ENCODE assay signal across 33 cellular contexts in genomic region chr2:229802785-229803184, GRCh38.
"Had no signal": no experiment of that assay in that cellular context is flagged by ENCODE, and none has a peak within 500 bp of the region (broad histone marks: within the 10 kb centered on the region; RNA-seq: fewer than 3 reads in every experiment).

No MANE protein-coding gene starts in this region.

- H3K27me3 ChIP-seq: brain microvascular endothelial cell, SJCRH30 had no signal

- H3K27me3 Mint-ChIP-seq: activated CD4-positive, alpha-beta memory T cell treated with anti-CD3 and anti-CD28 coated beads for 36 hours; activated naive CD4-positive, alpha-beta T cell treated with anti-CD3 and anti-CD28 coated beads, Interleukin-2, amount 50 U/mL, for 24 hours; activated naive CD8-positive, alpha-beta T cell treated with anti-CD3 and anti-CD28 coated beads, Interleukin-2, amount 50 U/mL, for 24 hours; activated T-helper 17 cell treated with anti-CD3 and anti-CD28 coated beads, Interleukin-2, amount 50 U/mL, for 72 hours had no signal

- H3K9me3 ChIP-seq: SJCRH30 had no signal

- H3K4me3 Mint-ChIP-seq: activated CD4-positive, alpha-beta memory T cell treated with anti-CD3 and anti-CD28 coated beads for 36 hours; activated naive CD4-positive, alpha-beta T cell treated with anti-CD3 and anti-CD28 coated beads, Interleukin-2, amount 50 U/mL, for 24 hours; activated naive CD8-positive, alpha-beta T cell treated with anti-CD3 and anti-CD28 coated beads, Interleukin-2, amount 50 U/mL, for 24 hours; activated T-cell treated with anti-CD3 and anti-CD28 coated beads, Interleukin-2, amount 50 U/mL, for 72 hours; activated T-helper 17 cell treated with anti-CD3 and anti-CD28 coated beads, Interleukin-2, amount 50 U/mL, for 72 hours; T-helper 1 cell treated with Interleukin-12 subunit alpha and Interleukin-12 subunit beta and Interleukin-4 antibody, amounts not matched to agents 30 μg/mL and 1 μg/mL, for 36 hours; T-helper 2 cell treated with Interferon-gamma antibody and Interleukin-4, amounts not matched to agents 5 μg/mL and 100 μg/mL, for 36 hours; WTC11 had no signal

- H3K27ac Mint-ChIP-seq: activated CD4-positive, alpha-beta memory T cell treated with anti-CD3 and anti-CD28 coated beads for 36 hours; activated naive CD4-positive, alpha-beta T cell treated with anti-CD3 and anti-CD28 coated beads, Interleukin-2, amount 50 U/mL, for 24 hours; activated naive CD8-positive, alpha-beta T cell treated with anti-CD3 and anti-CD28 coated beads, Interleukin-2, amount 50 U/mL, for 24 hours; activated T-cell treated with anti-CD3 and anti-CD28 coated beads, Interleukin-2, amount 50 U/mL, for 72 hours; activated T-helper 17 cell treated with anti-CD3 and anti-CD28 coated beads, Interleukin-2, amount 50 U/mL, for 72 hours; T-helper 1 cell treated with Interleukin-12 subunit alpha and Interleukin-12 subunit beta and Interleukin-4 antibody, amounts not matched to agents 30 μg/mL and 1 μg/mL, for 36 hours; T-helper 2 cell treated with Interferon-gamma antibody and Interleukin-4, amounts not matched to agents 5 μg/mL and 100 μg/mL, for 36 hours had no signal

- H3K4me3 ChIP-seq: SJCRH30, SK-N-MC had no signal

- DNase-seq: activated CD4-positive, alpha-beta memory T cell treated with anti-CD3 and anti-CD28 coated beads for 36 hours; activated CD4-positive, alpha-beta T cell treated with anti-CD3 and anti-CD28 coated beads for 4 hours; activated CD4-positive, alpha-beta T cell treated with anti-CD3 and anti-CD28 coated beads, Interleukin-2, amount 50 U/mL, for 1 hour; activated CD4-positive, CD25-positive, alpha-beta regulatory T cell treated with anti-CD3 and anti-CD28 coated beads, Interleukin-2, amount 50 U/mL, for 72 hours; activated CD8-positive, alpha-beta memory T cell treated with anti-CD3 and anti-CD28 coated beads, Interleukin-2, amount 50 U/mL, for 4 hours; activated effector memory CD4-positive, alpha-beta T cell treated with anti-CD3 and anti-CD28 coated beads, Interleukin-2, amount 50 U/mL, for 16 hours; activated naive CD4-positive, alpha-beta T cell; activated naive CD8-positive, alpha-beta T cell treated with anti-CD3 and anti-CD28 coated beads, Interleukin-2, amount 50 U/mL, for 24 hours; activated T-cell treated with anti-CD3 and anti-CD28 coated beads for 4 hours; activated T-cell treated with anti-CD3 and anti-CD28 coated beads, Interleukin-2, amount 50 U/mL, for 72 hours; aorta; brain microvascular endothelial cell; central memory CD4-positive, alpha-beta T cell; KG1; MM.1S; NCI-H1092 treated with DMSO at 0.1 percent for 48 hours; NCI-H1417; NCI-H146; NCI-H187 treated with DMSO at 0.1 percent for 48 hours; NCI-H2081 treated with DMSO at 0.1 percent for 48 hours; NCI-H226; NCI-H446 treated with DMSO at 0.1 percent for 48 hours; NCI-H524; NCI-H69; SHP77; SJCRH30 had no signal

- H3K9me3 Mint-ChIP-seq: activated CD4-positive, alpha-beta memory T cell treated with anti-CD3 and anti-CD28 coated beads for 36 hours; activated naive CD4-positive, alpha-beta T cell treated with anti-CD3 and anti-CD28 coated beads, Interleukin-2, amount 50 U/mL, for 24 hours; activated naive CD8-positive, alpha-beta T cell treated with anti-CD3 and anti-CD28 coated beads, Interleukin-2, amount 50 U/mL, for 24 hours; activated T-cell treated with anti-CD3 and anti-CD28 coated beads, Interleukin-2, amount 50 U/mL, for 72 hours; activated T-helper 17 cell treated with anti-CD3 and anti-CD28 coated beads, Interleukin-2, amount 50 U/mL, for 72 hours; T-helper 1 cell treated with Interleukin-12 subunit alpha and Interleukin-12 subunit beta and Interleukin-4 antibody, amounts not matched to agents 30 μg/mL and 1 μg/mL, for 36 hours; T-helper 2 cell treated with Interferon-gamma antibody and Interleukin-4, amounts not matched to agents 5 μg/mL and 100 μg/mL, for 36 hours; WTC11 had no signal

- H3K4me1 Mint-ChIP-seq: activated naive CD8-positive, alpha-beta T cell treated with anti-CD3 and anti-CD28 coated beads, Interleukin-2, amount 50 U/mL, for 24 hours; activated T-helper 17 cell treated with anti-CD3 and anti-CD28 coated beads, Interleukin-2, amount 50 U/mL, for 72 hours had no signal

- ATAC-seq: activated naive CD8-positive, alpha-beta T cell treated with anti-CD3 and anti-CD28 coated beads, Interleukin-2, amount 50 U/mL, for 24 hours; activated T-cell treated with anti-CD3 and anti-CD28 coated beads, Interleukin-2, amount 50 U/mL, for 72 hours; activated T-helper 17 cell treated with anti-CD3 and anti-CD28 coated beads, Interleukin-2, amount 50 U/mL, for 72 hours; Panc1; WTC11 had no signal

- H3K27ac ChIP-seq: brain microvascular endothelial cell, SJCRH30, SK-N-MC had no signal
